In the genomic region with DNA sequence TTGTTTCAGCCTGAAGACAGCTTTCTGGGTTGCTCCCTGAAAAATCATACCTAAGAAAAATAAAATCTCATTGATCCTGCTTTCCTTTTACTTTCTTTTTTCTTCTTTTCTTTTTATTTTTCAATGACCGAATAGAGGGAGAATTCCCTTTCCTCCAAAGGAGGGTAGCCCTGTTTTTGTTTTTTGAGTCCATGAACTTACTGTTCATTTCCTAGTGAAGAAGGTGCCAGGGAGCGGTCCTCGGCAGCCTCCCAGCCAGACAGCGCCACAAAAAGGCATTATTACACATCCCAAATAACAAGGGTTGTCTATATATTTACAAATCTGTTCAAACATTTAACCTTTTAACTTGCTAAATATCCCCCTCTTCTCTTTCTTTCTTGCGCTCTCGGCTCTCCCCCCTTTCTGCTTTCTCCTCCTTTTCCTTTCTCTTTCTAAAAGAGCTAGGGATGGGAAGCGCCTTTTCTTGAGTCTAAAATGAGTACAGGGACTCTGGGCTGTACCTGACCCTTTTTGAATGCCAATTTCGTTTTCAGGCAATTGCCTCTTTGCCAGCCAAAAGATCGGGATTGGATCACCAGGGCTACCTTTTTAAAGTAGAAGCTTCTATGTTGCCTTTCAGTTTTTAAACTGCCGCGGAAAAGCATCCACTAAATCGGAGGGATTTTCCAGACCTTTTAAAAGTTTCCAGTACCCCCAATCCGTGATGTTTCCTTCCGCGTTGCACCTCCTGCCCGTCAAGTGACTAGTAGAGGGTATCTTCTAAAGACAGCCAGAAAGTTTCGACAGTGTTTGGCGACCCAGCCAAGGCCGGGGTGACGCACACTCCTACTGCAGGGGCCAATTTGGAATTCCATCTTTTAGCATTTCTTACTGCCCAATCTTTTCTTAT, we compare ENCODE assay signal across 11 cellular contexts.
A peak's percentile ranks its signal among the peaks of the same experiment; 100 is the strongest.
DNase-seq lines count a peak whose midpoint lies in the region; ATAC-seq, FAIRE-seq and TF ChIP-seq lines count a peak whose summit lies in the region.
"Had no signal": no experiment of that assay in that cellular context is flagged by ENCODE, and none has a peak within 500 bp of the region (broad histone marks: within the 10 kb centered on the region; RNA-seq: fewer than 3 reads in every experiment).

No MANE protein-coding gene starts in this region.

- H3K4me3 ChIP-seq in HAP-1, result peak overlapping the region; percentile 33
- H3K4me3 ChIP-seq in GM12878, result no peak overlapping the region; the same call in 1 of the 2 replicates
- peak overlapping the region; percentile 18 to 52 for H3K4me3 ChIP-seq in kidney (ENCODE audit: low read length in 2 of 2)
- peak overlapping the region; percentile 55 to 71 for H3K4me3 ChIP-seq in stomach smooth muscle (ENCODE audit: low read length in 2 of 2)

- TF ChIP-seq RAD21 in GM12878 (IDR thresholded peaks at IDR 0.05; ENCODE audit: insufficient read depth, low read depth, low read length), result no peak

- H3K9ac ChIP-seq in GM12878 (ENCODE audit: control insufficient read depth, insufficient read depth, low read length) (no peak overlapping the region), kidney (ENCODE audit: low read length in 2 of 2) (no peak overlapping the region), stomach smooth muscle (ENCODE audit: low read length in 2 of 2) (peak overlapping the region; percentile 33 to 42)

- no TSS peak for BruUV-seq in GM12878 (replicated peaks; lab: Mats Ljungman, UMichigan)

- RAD21 ChIA-PET in GM12878 (lab: Charles Lee; ENCODE audit: unreplicated experiment), result no interaction called here

- POLR2A ChIA-PET in GM12878 (lab: Charles Lee), result no interaction called here
- POLR2A ChIA-PET in activated CD4-positive, alpha-beta memory T cell treated with anti-CD3 and anti-CD28 coated beads, Interleukin-2, amount 10 ng/mL, durations not matched to agents 7 days and 5 days (lab: Charles Lee), result no interaction called here

- no peak for TF ChIP-seq POLR2A in GM12878 (IDR thresholded peaks at IDR 0.05; ENCODE audit: low read depth, low read length)

- H3K79me2 ChIP-seq in GM12878 (ENCODE audit: control insufficient read depth, insufficient read depth, low read length), result no peaks in the 10 kb centered on the region

- SMC1A ChIA-PET in GM12878 (lab: Charles Lee; ENCODE audit: uncharacterized antibody, unreplicated experiment), result interaction anchor here (0.6 kb wide), 1 partner anchor 1497 kb away, joined by 3 read pairs; no protein-coding TSS in a partner anchor

- no peak overlapping the region for H3K27ac Mint-ChIP-seq in activated naive CD8-positive, alpha-beta T cell treated with anti-CD3 and anti-CD28 coated beads, Interleukin-2, amount 50 U/mL, for 24 hours
- no peak overlapping the region for H3K27ac Mint-ChIP-seq in activated CD4-positive, alpha-beta memory T cell treated with anti-CD3 and anti-CD28 coated beads, Interleukin-2, amount 10 ng/mL, durations not matched to agents 7 days and 5 days
- H3K27ac Mint-ChIP-seq: activated naive CD4-positive, alpha-beta T cell treated with anti-CD3 and anti-CD28 coated beads, Interleukin-2, amount 10 ng/mL, durations not matched to agents 7 days and 5 days had no signal

- TF ChIP-seq CTCF in GM12878 (IDR thresholded peaks at IDR 0.05 in 2 of 3, conservative IDR thresholded peaks at IDR 0.05 in 1 of 3; ENCODE audit: control insufficient read depth in 2 of 3, extremely low read depth in 1 of 3, insufficient read depth in 1 of 3, low read depth in 3 of 3, low read length in 3 of 3), result no peak
- no peak for TF ChIP-seq CTCF in kidney (IDR thresholded peaks at IDR 0.05; ENCODE audit: borderline replicate concordance, extremely low read depth, insufficient read depth)

- no peak for ATAC-seq in GM12878
- no peak for ATAC-seq in activated naive CD8-positive, alpha-beta T cell treated with anti-CD3 and anti-CD28 coated beads, Interleukin-2, amount 50 U/mL, for 24 hours
- no peak for ATAC-seq in GM21528 (IDR thresholded peaks at IDR 0.05; ENCODE audit: low FRiP score, unreplicated experiment)
- ATAC-seq: left lobe of liver had no signal

- TF ChIP-seq EP300 in GM12878 (IDR thresholded peaks at IDR 0.05; ENCODE audit: borderline replicate concordance in 1 of 2, control insufficient read depth in 1 of 2, low read depth in 2 of 2, low read length in 2 of 2), result no peak

- H3K4me1 Mint-ChIP-seq in activated naive CD8-positive, alpha-beta T cell treated with anti-CD3 and anti-CD28 coated beads, Interleukin-2, amount 50 U/mL, for 24 hours, result peaks cover 10% of the 10 kb centered on the region
- peaks cover 24% of the 10 kb centered on the region for H3K4me1 Mint-ChIP-seq in activated CD4-positive, alpha-beta memory T cell treated with anti-CD3 and anti-CD28 coated beads, Interleukin-2, amount 10 ng/mL, durations not matched to agents 7 days and 5 days

- no peak overlapping the region for H3K4me3 Mint-ChIP-seq in activated naive CD8-positive, alpha-beta T cell treated with anti-CD3 and anti-CD28 coated beads, Interleukin-2, amount 50 U/mL, for 24 hours
- no peak overlapping the region for H3K4me3 Mint-ChIP-seq in activated CD4-positive, alpha-beta memory T cell treated with anti-CD3 and anti-CD28 coated beads, Interleukin-2, amount 10 ng/mL, durations not matched to agents 7 days and 5 days
- H3K4me3 Mint-ChIP-seq: activated naive CD4-positive, alpha-beta T cell treated with anti-CD3 and anti-CD28 coated beads, Interleukin-2, amount 10 ng/mL, durations not matched to agents 7 days and 5 days had no signal

- DNase-seq in HAP-1 (ENCODE audit: low spot score in 2 of 2) (no peak), GM12878 (ENCODE audit: low read depth, low spot score) (no peak), kidney (no peak), NCI-H82 (lab: John Stamatoyannopoulos, UW) (no peak)
- DNase-seq in activated naive CD8-positive, alpha-beta T cell treated with anti-CD3 and anti-CD28 coated beads, Interleukin-2, amount 50 U/mL, for 24 hours, result no peak
- no peak for DNase-seq in activated CD4-positive, alpha-beta memory T cell treated with anti-CD3 and anti-CD28 coated beads, Interleukin-2, amount 10 ng/mL, durations not matched to agents 7 days and 5 days

- in situ Hi-C loops in HAP-1 (cut with MboI; ENCODE audit: low sequenced_read_pairs) (loop anchor here (5.0 to 25.0 kb wide), 2 partner anchors 356 to 534 kb away; no protein-coding TSS in a partner anchor), GM12878 (cut with MboI) (loop anchor here (5.0 kb wide), 1 partner anchor 544 kb away; no protein-coding TSS in a partner anchor)

- no peak overlapping the region for H2AFZ ChIP-seq in GM12878 (ENCODE audit: control insufficient read depth, low read depth, low read length)

- H3K36me3 Mint-ChIP-seq in activated naive CD8-positive, alpha-beta T cell treated with anti-CD3 and anti-CD28 coated beads, Interleukin-2, amount 50 U/mL, for 24 hours (ENCODE audit: low read depth), result no peaks in the 10 kb centered on the region
- peaks cover 2% of the 10 kb centered on the region for H3K36me3 Mint-ChIP-seq in activated CD4-positive, alpha-beta memory T cell treated with anti-CD3 and anti-CD28 coated beads, Interleukin-2, amount 10 ng/mL, durations not matched to agents 7 days and 5 days (ENCODE audit: low read depth)

- H3K4me2 ChIP-seq in GM12878 (ENCODE audit: control insufficient read depth, insufficient read depth), result peak overlapping the region; percentile 54

- peaks cover 44% of the 10 kb centered on the region for H3K27me3 Mint-ChIP-seq in activated naive CD8-positive, alpha-beta T cell treated with anti-CD3 and anti-CD28 coated beads, Interleukin-2, amount 50 U/mL, for 24 hours
- peaks cover 29% of the 10 kb centered on the region for H3K27me3 Mint-ChIP-seq in activated CD4-positive, alpha-beta memory T cell treated with anti-CD3 and anti-CD28 coated beads, Interleukin-2, amount 10 ng/mL, durations not matched to agents 7 days and 5 days

- H3K9me3 Mint-ChIP-seq in activated naive CD8-positive, alpha-beta T cell treated with anti-CD3 and anti-CD28 coated beads, Interleukin-2, amount 50 U/mL, for 24 hours, result no peaks in the 10 kb centered on the region
- no peaks in the 10 kb centered on the region for H3K9me3 Mint-ChIP-seq in activated CD4-positive, alpha-beta memory T cell treated with anti-CD3 and anti-CD28 coated beads, Interleukin-2, amount 10 ng/mL, durations not matched to agents 7 days and 5 days
- H3K9me3 Mint-ChIP-seq: activated naive CD4-positive, alpha-beta T cell treated with anti-CD3 and anti-CD28 coated beads, Interleukin-2, amount 10 ng/mL, durations not matched to agents 7 days and 5 days had no signal

- WGBS in GM12878 (ENCODE audit: insufficient coverage, insufficient replicate concordance, low lambda C conversion rate, missing lambda C conversion rate), result 34% methylated on average over 20 of the region's 20 CpGs

- no peaks in the 10 kb centered on the region for H3K27me3 ChIP-seq in HAP-1 (ENCODE audit: low read depth)
- H3K27me3 ChIP-seq in GM12878 (replicated peaks in 1 of 2; ENCODE audit: control insufficient read depth in 2 of 2, insufficient read depth in 2 of 2, low read length in 1 of 2), result peaks cover 11 to 30% of the 10 kb centered on the region in 2 experiments
- peaks cover 43 to 59% of the 10 kb centered on the region in 2 donors for H3K27me3 ChIP-seq in stomach smooth muscle (ENCODE audit: control insufficient read depth in 1 of 2, insufficient read depth in 2 of 2, low read length in 2 of 2)
- H3K27me3 ChIP-seq: SJSA1 had no signal

- H3K9me3 ChIP-seq in HAP-1 (no peaks in the 10 kb centered on the region), GM12878 (replicated peaks; ENCODE audit: control insufficient read depth, insufficient read depth, low read length) (no peaks in the 10 kb centered on the region; the same call in 2 of the 3 replicates), kidney (ENCODE audit: control insufficient read depth in 1 of 2, low read length in 2 of 2) (peaks cover 0 to 3% of the 10 kb centered on the region in 2 donors), stomach smooth muscle (ENCODE audit: control insufficient read depth in 2 of 2, low read length in 2 of 2) (no peaks in the 10 kb centered on the region)
- H3K9me3 ChIP-seq: SJSA1 had no signal

- H3K36me3 ChIP-seq in HAP-1 (replicated peaks) (no peaks in the 10 kb centered on the region), GM12878 (ENCODE audit: control insufficient read depth in 2 of 2, insufficient read depth in 2 of 2, low read length in 1 of 2) (no peaks in the 10 kb centered on the region), kidney (ENCODE audit: control insufficient read depth in 1 of 2, insufficient read depth in 2 of 2, low read length in 2 of 2) (no peaks in the 10 kb centered on the region), stomach smooth muscle (ENCODE audit: control insufficient read depth in 2 of 2, insufficient read depth in 2 of 2, low read length in 2 of 2) (no peaks in the 10 kb centered on the region)
- H3K36me3 ChIP-seq: SJSA1 had no signal

- H4K20me1 ChIP-seq in GM12878 (ENCODE audit: control insufficient read depth, insufficient read depth), result no peaks in the 10 kb centered on the region; the same call in 1 of the 2 replicates

- H3K27ac ChIP-seq in GM12878 (ENCODE audit: control insufficient read depth, insufficient read depth) (no peak overlapping the region), kidney (ENCODE audit: low read depth in 2 of 2, low read length in 2 of 2) (no peak overlapping the region), stomach smooth muscle (ENCODE audit: low read length) (no peak overlapping the region)
- H3K27ac ChIP-seq: SJSA1 had no signal

- H3K4me1 ChIP-seq in HAP-1 (peaks cover 17% of the 10 kb centered on the region), GM12878 (ENCODE audit: control insufficient read depth, insufficient read depth, low read length) (no peaks in the 10 kb centered on the region), kidney (ENCODE audit: control insufficient read depth in 1 of 2, insufficient read depth in 1 of 2, low read depth in 1 of 2, low read length in 2 of 2) (peaks cover 3 to 19% of the 10 kb centered on the region in 2 donors), stomach smooth muscle (ENCODE audit: control insufficient read depth, insufficient read depth, low read length) (peaks cover 28% of the 10 kb centered on the region)

- intact Hi-C loops in GM12878 (cut with micrococcal nuclease; ENCODE audit: unreplicated experiment), result loop anchor here (5.0 kb wide), 1 partner anchor 361 kb away; no protein-coding TSS in a partner anchor
- intact Hi-C loops in kidney (cut with DNase I), result loop anchor here (10.0 kb wide), 1 partner anchor 542 kb away; no protein-coding TSS in a partner anchor

- FAIRE-seq in GM12878 (lab: Jason Lieb, UNC) (no peak), kidney (lab: Jason Lieb, UNC) (no peak)

- CTCF ChIA-PET in GM12878 (lab: Yijun Ruan, JAX), result interaction anchor here (1.0 kb wide), 1 partner anchor 459 kb away, joined by 3 read pairs; no protein-coding TSS in a partner anchor
- CTCF ChIA-PET in activated CD4-positive, alpha-beta memory T cell treated with anti-CD3 and anti-CD28 coated beads, Interleukin-2, amount 10 ng/mL, durations not matched to agents 7 days and 5 days (lab: Charles Lee), result interaction anchor here (0.8 to 1.0 kb wide), 2 partner anchors 115 to 539 kb away, joined by 3 read pairs; no protein-coding TSS in a partner anchor

Comparison
In these comparisons a context has a peak if more than half of its experiments do, and no peak if none do; other contexts are left out.
1. H3K9ac ChIP-seq: peak in stomach smooth muscle (2 of 2); none in GM12878 (single experiment) and kidney (0 of 2).